In genomic region chr19:55242517-55242916, GRCh38 we compare ENCODE assay signal across 22 cellular contexts. TPM values are rescaled to one million over a fixed set of nuclear protein-coding genes. Genes with fewer than 3 reads are reported as not detected.
DNase-seq lines count a peak whose midpoint lies in the region; ATAC-seq and TF ChIP-seq lines count a peak whose summit lies in the region.
"Had no signal": no experiment of that assay in that cellular context is flagged by ENCODE, and none has a peak within 500 bp of the region (broad histone marks: within the 10 kb centered on the region; RNA-seq: fewer than 3 reads in every experiment).

No MANE protein-coding gene starts in this region.

- H3K27ac Mint-ChIP-seq in activated CD4-positive, alpha-beta memory T cell treated with anti-CD3 and anti-CD28 coated beads for 36 hours = peak overlapping the region; percentile 52
- no peak overlapping the region for H3K27ac Mint-ChIP-seq in activated CD4-positive, alpha-beta memory T cell treated with anti-CD3 and anti-CD28 coated beads, Interleukin-2, amount 10 ng/mL, durations not matched to agents 7 days and 5 days
- peak overlapping the region; percentile 30 for H3K27ac Mint-ChIP-seq in activated CD8-positive, alpha-beta T cell treated with anti-CD3 and anti-CD28 coated beads, Interleukin-2, amount 10 ng/mL, durations not matched to agents 7 days and 5 days

- POLR2A ChIA-PET in activated CD4-positive, alpha-beta memory T cell treated with anti-CD3 and anti-CD28 coated beads for 36 hours (lab: Charles Lee) = no interaction called here
- POLR2A ChIA-PET in activated CD4-positive, alpha-beta memory T cell treated with anti-CD3 and anti-CD28 coated beads, Interleukin-2, amount 10 ng/mL, durations not matched to agents 7 days and 5 days (lab: Charles Lee) = no interaction called here
- POLR2A ChIA-PET in activated CD8-positive, alpha-beta T cell treated with anti-CD3 and anti-CD28 coated beads, Interleukin-2, amount 10 ng/mL, durations not matched to agents 7 days and 5 days (lab: Charles Lee) = interaction anchor here (1.5 kb wide), 1 partner anchor 11 kb away, joined by 4 read pairs; no protein-coding TSS in a partner anchor

- no peak for DNase-seq in activated CD4-positive, alpha-beta memory T cell treated with anti-CD3 and anti-CD28 coated beads for 36 hours
- DNase-seq in activated CD4-positive, alpha-beta memory T cell treated with anti-CD3 and anti-CD28 coated beads, Interleukin-2, amount 10 ng/mL, durations not matched to agents 7 days and 5 days = no peak
- DNase-seq in LHCN-M2 (ENCODE audit: low read depth) (peak; percentile 46), myocyte (ENCODE audit: low read depth) (peak; percentile 50), coronary artery (ENCODE audit: low spot score) (no peak)
- no peak for DNase-seq in activated CD8-positive, alpha-beta T cell treated with anti-CD3 and anti-CD28 coated beads, Interleukin-2, amount 10 ng/mL, durations not matched to agents 7 days and 5 days
- no peak for DNase-seq in activated effector memory CD4-positive, alpha-beta T cell treated with anti-CD3 and anti-CD28 coated beads, Interleukin-2, amount 50 U/mL, for 16 hours
- no peak for DNase-seq in activated naive CD4-positive, alpha-beta T cell treated with Interleukin-2 at 50 U/mL for 16 hours
- DNase-seq: AML-193, GM23248, Kasumi-1, MM.1S, NCI-H1048, NCI-H1417 treated with DMSO at 0.1 percent for 48 hours, NCI-H187 treated with DMSO at 0.1 percent for 48 hours, NCI-H2107, NCI-H446 treated with DMSO at 0.1 percent for 48 hours, NCI-H526 treated with DMSO at 0.1 percent for 48 hours, OCI-M1, Right ventricle myocardium superior had no signal

- peaks cover 2% of the 10 kb centered on the region for H3K4me1 Mint-ChIP-seq in activated CD4-positive, alpha-beta memory T cell treated with anti-CD3 and anti-CD28 coated beads for 36 hours (ENCODE audit: low read depth)
- peaks cover 3% of the 10 kb centered on the region for H3K4me1 Mint-ChIP-seq in activated CD4-positive, alpha-beta memory T cell treated with anti-CD3 and anti-CD28 coated beads, Interleukin-2, amount 10 ng/mL, durations not matched to agents 7 days and 5 days
- peaks cover 3% of the 10 kb centered on the region for H3K4me1 Mint-ChIP-seq in activated CD8-positive, alpha-beta T cell treated with anti-CD3 and anti-CD28 coated beads, Interleukin-2, amount 10 ng/mL, durations not matched to agents 7 days and 5 days (ENCODE audit: low read depth)

- ATAC-seq in activated CD8-positive, alpha-beta T cell treated with anti-CD3 and anti-CD28 coated beads, Interleukin-2, amount 10 ng/mL, durations not matched to agents 7 days and 5 days = no peak

- intact Hi-C loops in activated CD4-positive, alpha-beta memory T cell treated with anti-CD3 and anti-CD28 coated beads for 36 hours (cut with micrococcal nuclease) = no loop called here

- no peaks in the 10 kb centered on the region for H3K9me3 Mint-ChIP-seq in activated CD4-positive, alpha-beta memory T cell treated with anti-CD3 and anti-CD28 coated beads for 36 hours
- no peaks in the 10 kb centered on the region for H3K9me3 Mint-ChIP-seq in activated CD4-positive, alpha-beta memory T cell treated with anti-CD3 and anti-CD28 coated beads, Interleukin-2, amount 10 ng/mL, durations not matched to agents 7 days and 5 days
- no peaks in the 10 kb centered on the region for H3K9me3 Mint-ChIP-seq in activated CD8-positive, alpha-beta T cell treated with anti-CD3 and anti-CD28 coated beads, Interleukin-2, amount 10 ng/mL, durations not matched to agents 7 days and 5 days (ENCODE audit: insufficient read depth)

- H3K4me3 Mint-ChIP-seq in activated CD4-positive, alpha-beta memory T cell treated with anti-CD3 and anti-CD28 coated beads for 36 hours = no peak overlapping the region
- no peak overlapping the region for H3K4me3 Mint-ChIP-seq in activated CD4-positive, alpha-beta memory T cell treated with anti-CD3 and anti-CD28 coated beads, Interleukin-2, amount 10 ng/mL, durations not matched to agents 7 days and 5 days
- no peak overlapping the region for H3K4me3 Mint-ChIP-seq in activated CD8-positive, alpha-beta T cell treated with anti-CD3 and anti-CD28 coated beads, Interleukin-2, amount 10 ng/mL, durations not matched to agents 7 days and 5 days

- no peak for TF ChIP-seq CTCF in coronary artery (IDR thresholded peaks at IDR 0.05)

- no peak overlapping the region for H3K27ac ChIP-seq in coronary artery
- H3K27ac ChIP-seq: C4-2B, GM23248 had no signal

- no peak overlapping the region for H3K4me3 ChIP-seq in coronary artery
- H3K4me3 ChIP-seq: GM23248, HAP-1 had no signal

- no peaks in the 10 kb centered on the region for H3K27me3 Mint-ChIP-seq in activated CD4-positive, alpha-beta memory T cell treated with anti-CD3 and anti-CD28 coated beads for 36 hours
- H3K27me3 Mint-ChIP-seq in activated CD4-positive, alpha-beta memory T cell treated with anti-CD3 and anti-CD28 coated beads, Interleukin-2, amount 10 ng/mL, durations not matched to agents 7 days and 5 days = no peaks in the 10 kb centered on the region
- H3K27me3 Mint-ChIP-seq in activated CD8-positive, alpha-beta T cell treated with anti-CD3 and anti-CD28 coated beads, Interleukin-2, amount 10 ng/mL, durations not matched to agents 7 days and 5 days (ENCODE audit: low read depth) = no peaks in the 10 kb centered on the region

- peaks cover 33% of the 10 kb centered on the region for H3K36me3 Mint-ChIP-seq in activated CD4-positive, alpha-beta memory T cell treated with anti-CD3 and anti-CD28 coated beads for 36 hours
- H3K36me3 Mint-ChIP-seq in activated CD4-positive, alpha-beta memory T cell treated with anti-CD3 and anti-CD28 coated beads, Interleukin-2, amount 10 ng/mL, durations not matched to agents 7 days and 5 days (ENCODE audit: low read depth) = peaks cover 59% of the 10 kb centered on the region
- H3K36me3 Mint-ChIP-seq in activated CD8-positive, alpha-beta T cell treated with anti-CD3 and anti-CD28 coated beads, Interleukin-2, amount 10 ng/mL, durations not matched to agents 7 days and 5 days (ENCODE audit: low read depth) = peaks cover 50% of the 10 kb centered on the region

- CTCF ChIA-PET in activated CD4-positive, alpha-beta memory T cell treated with anti-CD3 and anti-CD28 coated beads for 36 hours (lab: Charles Lee) = no interaction called here
- CTCF ChIA-PET in activated CD4-positive, alpha-beta memory T cell treated with anti-CD3 and anti-CD28 coated beads, Interleukin-2, amount 10 ng/mL, durations not matched to agents 7 days and 5 days (lab: Charles Lee) = no interaction called here
- CTCF ChIA-PET in activated CD8-positive, alpha-beta T cell treated with anti-CD3 and anti-CD28 coated beads, Interleukin-2, amount 10 ng/mL, durations not matched to agents 7 days and 5 days (lab: Charles Lee) = no interaction called here

RNA-seq across cellular contexts. Expression of gene TMEM86B, which starts 14.0 kb away (rescaled TPM):
- total RNA-seq in activated CD4-positive, alpha-beta memory T cell treated with anti-CD3 and anti-CD28 coated beads for 36 hours = 1 to 10 TPM; 4.8 to 6.5 TPM
- 10 to 100 TPM; 10.3 to 12.4 TPM for total RNA-seq in activated CD4-positive, alpha-beta memory T cell treated with anti-CD3 and anti-CD28 coated beads, Interleukin-2, amount 10 ng/mL, durations not matched to agents 7 days and 5 days
- total RNA-seq in LHCN-M2 (2014; rRNA removed) (0.98 and 1.5 TPM in 2 replicates), myocyte (0.73 and 0.83 TPM in 2 replicates)
- polyA plus RNA-seq in LHCN-M2 (2012) = 0.90 TPM
- 10 to 100 TPM; 11.0 to 13.8 TPM for total RNA-seq in activated CD8-positive, alpha-beta T cell treated with anti-CD3 and anti-CD28 coated beads, Interleukin-2, amount 10 ng/mL, durations not matched to agents 7 days and 5 days
- polyA plus RNA-seq in myocyte (2012) = 1.4 TPM

RNA-seq across cellular contexts. Expression of gene PPP6R1, which starts 16.3 kb away (rescaled TPM):
- 100 to 1,000 TPM; 180 to 200 TPM for total RNA-seq in activated CD4-positive, alpha-beta memory T cell treated with anti-CD3 and anti-CD28 coated beads for 36 hours
- 100 to 1,000 TPM; 213 to 229 TPM for total RNA-seq in activated CD4-positive, alpha-beta memory T cell treated with anti-CD3 and anti-CD28 coated beads, Interleukin-2, amount 10 ng/mL, durations not matched to agents 7 days and 5 days
- 57.1 and 61.4 TPM in 2 replicates for total RNA-seq in LHCN-M2 (2014; rRNA removed)
- 57.8 TPM for polyA plus RNA-seq in LHCN-M2 (2012)
- total RNA-seq in activated CD8-positive, alpha-beta T cell treated with anti-CD3 and anti-CD28 coated beads, Interleukin-2, amount 10 ng/mL, durations not matched to agents 7 days and 5 days = 100 to 1,000 TPM; 256 to 265 TPM
- total RNA-seq in myocyte = 64.6 and 68.0 TPM in 2 replicates
- polyA plus RNA-seq in myocyte (2012) = 67.2 TPM

RNA-seq across cellular contexts. Expression of gene PTPRH, which starts 33.2 kb away (rescaled TPM):
- not detected for total RNA-seq in activated CD4-positive, alpha-beta memory T cell treated with anti-CD3 and anti-CD28 coated beads for 36 hours
- total RNA-seq in activated CD4-positive, alpha-beta memory T cell treated with anti-CD3 and anti-CD28 coated beads, Interleukin-2, amount 10 ng/mL, durations not matched to agents 7 days and 5 days = not detected
- total RNA-seq in LHCN-M2 (2014; rRNA removed) (0.19 and 0.29 TPM in 2 replicates), myocyte (0.05 and 0.31 TPM in 2 replicates)
- polyA plus RNA-seq in LHCN-M2 (2012) = 0.61 TPM
- not detected for total RNA-seq in activated CD8-positive, alpha-beta T cell treated with anti-CD3 and anti-CD28 coated beads, Interleukin-2, amount 10 ng/mL, durations not matched to agents 7 days and 5 days
- polyA plus RNA-seq in myocyte (2012) = 0.42 TPM

RNA-seq across cellular contexts. Expression of gene HSPBP1, which starts 37.4 kb away (rescaled TPM):
- total RNA-seq in activated CD4-positive, alpha-beta memory T cell treated with anti-CD3 and anti-CD28 coated beads for 36 hours = 10 to 100 TPM; 45.0 to 45.4 TPM
- total RNA-seq in activated CD4-positive, alpha-beta memory T cell treated with anti-CD3 and anti-CD28 coated beads, Interleukin-2, amount 10 ng/mL, durations not matched to agents 7 days and 5 days = 10 to 100 TPM; 28.9 to 29.0 TPM
- total RNA-seq in LHCN-M2 (2014; rRNA removed) = 45.7 and 49.8 TPM in 2 replicates
- polyA plus RNA-seq in LHCN-M2 (2012) = 48.2 TPM
- total RNA-seq in activated CD8-positive, alpha-beta T cell treated with anti-CD3 and anti-CD28 coated beads, Interleukin-2, amount 10 ng/mL, durations not matched to agents 7 days and 5 days = 10 to 100 TPM; 31.1 to 32.7 TPM
- 37.1 and 39.3 TPM in 2 replicates for total RNA-seq in myocyte
- 35.3 TPM for polyA plus RNA-seq in myocyte (2012)

RNA-seq across cellular contexts. Expression of gene BRSK1, which starts 41.3 kb away (rescaled TPM):
- total RNA-seq in activated CD4-positive, alpha-beta memory T cell treated with anti-CD3 and anti-CD28 coated beads for 36 hours = 1 to 10 TPM; 3.3 to 5.6 TPM
- total RNA-seq in activated CD4-positive, alpha-beta memory T cell treated with anti-CD3 and anti-CD28 coated beads, Interleukin-2, amount 10 ng/mL, durations not matched to agents 7 days and 5 days = 1 to 10 TPM; 5.6 to 5.7 TPM
- total RNA-seq in LHCN-M2 (2014; rRNA removed) (5.7 and 10.8 TPM in 2 replicates), myocyte (5.5 and 12.2 TPM in 2 replicates)
- 7.7 TPM for polyA plus RNA-seq in LHCN-M2 (2012)
- total RNA-seq in activated CD8-positive, alpha-beta T cell treated with anti-CD3 and anti-CD28 coated beads, Interleukin-2, amount 10 ng/mL, durations not matched to agents 7 days and 5 days = 1 to 10 TPM; 7.3 to 7.5 TPM
- polyA plus RNA-seq in myocyte (2012) = 24.7 TPM

Comparison
In these comparisons a context has a peak if more than half of its experiments do, and no peak if none do; other contexts are left out.
1. DNase-seq: peak in LHCN-M2 (single experiment) and myocyte (single experiment); none in activated CD4-positive, alpha-beta memory T cell treated with anti-CD3 and anti-CD28 coated beads for 36 hours (single experiment), activated CD4-positive, alpha-beta memory T cell treated with anti-CD3 and anti-CD28 coated beads, Interleukin-2, amount 10 ng/mL, durations not matched to agents 7 days and 5 days (single experiment), activated CD8-positive, alpha-beta T cell treated with anti-CD3 and anti-CD28 coated beads, Interleukin-2, amount 10 ng/mL, durations not matched to agents 7 days and 5 days (single experiment), activated effector memory CD4-positive, alpha-beta T cell treated with anti-CD3 and anti-CD28 coated beads, Interleukin-2, amount 50 U/mL, for 16 hours (single experiment), coronary artery (single experiment) and activated naive CD4-positive, alpha-beta T cell treated with Interleukin-2 at 50 U/mL for 16 hours (single experiment).